Comparison of ENCODE assay signal across 12 cellular contexts in the genomic region with DNA sequence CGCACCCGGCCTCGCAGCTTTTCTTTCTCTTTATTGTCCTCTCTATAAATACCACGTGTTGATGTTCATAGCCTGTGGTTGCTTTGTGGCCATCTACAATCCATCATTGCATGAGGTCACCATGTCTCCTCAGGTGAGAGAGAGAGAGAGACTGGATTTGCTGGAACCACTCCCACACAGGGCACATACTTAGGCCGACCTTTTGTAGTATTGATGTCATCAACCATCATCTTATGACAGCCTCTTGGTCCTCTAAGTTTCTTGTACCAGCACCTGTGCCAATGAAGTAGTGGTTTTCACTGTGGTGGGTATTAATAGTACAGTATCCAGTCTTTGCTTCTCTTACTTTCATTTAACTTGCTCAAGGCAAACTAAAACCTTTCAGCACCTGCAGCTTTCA. TPM values are rescaled to one million over a fixed set of nuclear protein-coding genes. Genes with fewer than 3 reads are reported as not detected.
DNase-seq lines count a peak whose midpoint lies in the region; ATAC-seq lines count a peak whose summit lies in the region.
"Had no signal": no experiment of that assay in that cellular context is flagged by ENCODE, and none has a peak within 500 bp of the region (broad histone marks: within the 10 kb centered on the region; RNA-seq: fewer than 3 reads in every experiment).

No MANE protein-coding gene starts in this region.

- H3K4me1 Mint-ChIP-seq in activated naive CD8-positive, alpha-beta T cell treated with anti-CD3 and anti-CD28 coated beads, Interleukin-2, amount 50 U/mL, for 24 hours = peaks cover 7% of the 10 kb centered on the region
- peaks cover 0 to 16% (median 0%) of the 10 kb centered on the region in 7 donors for H3K4me1 Mint-ChIP-seq in naive thymus-derived CD4-positive, alpha-beta T cell

- H3K4me3 ChIP-seq in naive thymus-derived CD4-positive, alpha-beta T cell (ENCODE audit: low read length) = no peak overlapping the region
- H3K4me3 ChIP-seq in MG63 = no peak overlapping the region

- H3K4me3 Mint-ChIP-seq in activated naive CD8-positive, alpha-beta T cell treated with anti-CD3 and anti-CD28 coated beads, Interleukin-2, amount 50 U/mL, for 24 hours = no peak overlapping the region
- H3K4me3 Mint-ChIP-seq in naive thymus-derived CD4-positive, alpha-beta T cell = no peak overlapping the region
- H3K4me3 Mint-ChIP-seq: dendritic cell treated with granulocyte-macrophage colony-stimulating factor and Interleukin-4, amounts not matched to agents 40 ng/mL and 50 ng/mL, for 4 days had no signal

- POLR2A ChIA-PET in naive thymus-derived CD4-positive, alpha-beta T cell (lab: Charles Lee) = no interaction called here

- no peaks in the 10 kb centered on the region for H3K4me1 ChIP-seq in naive thymus-derived CD4-positive, alpha-beta T cell (ENCODE audit: control insufficient read depth in 2 of 2, insufficient read depth in 2 of 2, low read length in 2 of 2)

- no peak for DNase-seq in activated naive CD8-positive, alpha-beta T cell treated with anti-CD3 and anti-CD28 coated beads, Interleukin-2, amount 50 U/mL, for 24 hours
- DNase-seq in naive thymus-derived CD4-positive, alpha-beta T cell = peak in 1 of 9 donors; percentile 19
- DNase-seq in stimulated activated CD4-positive, alpha-beta T cell treated with anti-CD3 and anti-CD28 coated beads, Interleukin-15, amount 100 ng/mL, for 24 hours = no peak
- DNase-seq in anterior cingulate cortex (lab: John Stamatoyannopoulos, UW) (no peak), NCI-H446 (lab: John Stamatoyannopoulos, UW) (no peak), MG63 (no peak)
- DNase-seq: H7, occipital lobe had no signal

- no peak overlapping the region for H3K27ac ChIP-seq in naive thymus-derived CD4-positive, alpha-beta T cell (ENCODE audit: low read depth, low read length)

- H3K36me3 ChIP-seq in naive thymus-derived CD4-positive, alpha-beta T cell (ENCODE audit: control insufficient read depth in 2 of 3, insufficient read depth in 3 of 3, low read length in 3 of 3) = no peaks in the 10 kb centered on the region
- no peaks in the 10 kb centered on the region for H3K36me3 ChIP-seq in MG63

- CTCF ChIA-PET in naive thymus-derived CD4-positive, alpha-beta T cell (lab: Charles Lee) = no interaction called here

- intact Hi-C loops in naive thymus-derived CD4-positive, alpha-beta T cell (cut with micrococcal nuclease) = no loop called here

- no peaks in the 10 kb centered on the region for H3K9me3 Mint-ChIP-seq in activated naive CD8-positive, alpha-beta T cell treated with anti-CD3 and anti-CD28 coated beads, Interleukin-2, amount 50 U/mL, for 24 hours
- no peaks in the 10 kb centered on the region for H3K9me3 Mint-ChIP-seq in naive thymus-derived CD4-positive, alpha-beta T cell
- H3K9me3 Mint-ChIP-seq: dendritic cell treated with granulocyte-macrophage colony-stimulating factor and Interleukin-4, amounts not matched to agents 40 ng/mL and 50 ng/mL, for 4 days had no signal

- no peaks in the 10 kb centered on the region for H3K9me3 ChIP-seq in naive thymus-derived CD4-positive, alpha-beta T cell (ENCODE audit: control insufficient read depth in 2 of 3, low read length in 3 of 3)
- H3K9me3 ChIP-seq in MG63 = no peaks in the 10 kb centered on the region

- ATAC-seq in GM18498 (IDR thresholded peaks at IDR 0.05; ENCODE audit: unreplicated experiment) = peak; percentile 78
- ATAC-seq in HG02678 (IDR thresholded peaks at IDR 0.05; ENCODE audit: unreplicated experiment) = peak; percentile 63
- peak; percentile 70 for ATAC-seq in activated naive CD8-positive, alpha-beta T cell treated with anti-CD3 and anti-CD28 coated beads, Interleukin-2, amount 50 U/mL, for 24 hours
- peak; percentile 34 for ATAC-seq in naive thymus-derived CD4-positive, alpha-beta T cell
- ATAC-seq: SK-N-SH treated with all-trans-retinoic acid at 6 μM for 48 hours had no signal

- no peaks in the 10 kb centered on the region for H3K36me3 Mint-ChIP-seq in activated naive CD8-positive, alpha-beta T cell treated with anti-CD3 and anti-CD28 coated beads, Interleukin-2, amount 50 U/mL, for 24 hours (ENCODE audit: low read depth)
- no peaks in the 10 kb centered on the region for H3K36me3 Mint-ChIP-seq in naive thymus-derived CD4-positive, alpha-beta T cell

- no peaks in the 10 kb centered on the region for H3K27me3 Mint-ChIP-seq in activated naive CD8-positive, alpha-beta T cell treated with anti-CD3 and anti-CD28 coated beads, Interleukin-2, amount 50 U/mL, for 24 hours
- peaks cover 0 to 10% (median 0%) of the 10 kb centered on the region in 5 donors for H3K27me3 Mint-ChIP-seq in naive thymus-derived CD4-positive, alpha-beta T cell
- H3K27me3 Mint-ChIP-seq: dendritic cell treated with granulocyte-macrophage colony-stimulating factor and Interleukin-4, amounts not matched to agents 40 ng/mL and 50 ng/mL, for 4 days had no signal

- H3K27me3 ChIP-seq in naive thymus-derived CD4-positive, alpha-beta T cell (ENCODE audit: control insufficient read depth in 2 of 2, insufficient read depth in 2 of 2, low read length in 2 of 2) = no peaks in the 10 kb centered on the region
- H3K27me3 ChIP-seq in MG63 = no peaks in the 10 kb centered on the region

- H3K27ac Mint-ChIP-seq in activated naive CD8-positive, alpha-beta T cell treated with anti-CD3 and anti-CD28 coated beads, Interleukin-2, amount 50 U/mL, for 24 hours = no peak overlapping the region
- no peak overlapping the region for H3K27ac Mint-ChIP-seq in naive thymus-derived CD4-positive, alpha-beta T cell
- H3K27ac Mint-ChIP-seq: dendritic cell treated with granulocyte-macrophage colony-stimulating factor and Interleukin-4, amounts not matched to agents 40 ng/mL and 50 ng/mL, for 4 days had no signal

RNA-seq across cellular contexts. Expression of gene P2RY6, which starts 22.8 kb away (rescaled TPM):
- 1 to 10 TPM in 1 of 5 experiments, under 1 TPM in 2, not detected in 2; 0.34 to 1.8 (median 0.92) TPM for total RNA-seq in naive thymus-derived CD4-positive, alpha-beta T cell
- not detected for polyA plus RNA-seq in naive thymus-derived CD4-positive, alpha-beta T cell
- 6.7 and 23.4 TPM in 2 replicates for total RNA-seq in MG63 (2014; rRNA removed; shearing (Covaris generic); ENCODE audit: low replicate concordance)
- total RNA-seq: occipital lobe had no signal

RNA-seq across cellular contexts. Expression of gene P2RY2, which starts 31.2 kb away (rescaled TPM):
- total RNA-seq in naive thymus-derived CD4-positive, alpha-beta T cell = 1 to 10 TPM in 1 of 5 experiments, under 1 TPM in 1, not detected in 3; 0.90 to 5.3 TPM
- not detected for polyA plus RNA-seq in naive thymus-derived CD4-positive, alpha-beta T cell
- 0.15 and 1.3 TPM in 2 replicates for total RNA-seq in MG63 (2014; rRNA removed; shearing (Covaris generic); ENCODE audit: low replicate concordance)
- total RNA-seq: occipital lobe had no signal

RNA-seq across cellular contexts. Expression of gene ARHGEF17, which starts 58.8 kb away (rescaled TPM):
- total RNA-seq in naive thymus-derived CD4-positive, alpha-beta T cell = 1 to 10 TPM in 1 of 5 experiments, under 1 TPM in 2, not detected in 2; 0.11 to 1.1 (median 0.98) TPM
- polyA plus RNA-seq in naive thymus-derived CD4-positive, alpha-beta T cell = not detected
- total RNA-seq in MG63 (2014; rRNA removed; shearing (Covaris generic); ENCODE audit: low replicate concordance) = 4.7 and 10.9 TPM in 2 replicates
